Comparison of ENCODE assay signal across 8 cellular contexts in the genomic region with DNA sequence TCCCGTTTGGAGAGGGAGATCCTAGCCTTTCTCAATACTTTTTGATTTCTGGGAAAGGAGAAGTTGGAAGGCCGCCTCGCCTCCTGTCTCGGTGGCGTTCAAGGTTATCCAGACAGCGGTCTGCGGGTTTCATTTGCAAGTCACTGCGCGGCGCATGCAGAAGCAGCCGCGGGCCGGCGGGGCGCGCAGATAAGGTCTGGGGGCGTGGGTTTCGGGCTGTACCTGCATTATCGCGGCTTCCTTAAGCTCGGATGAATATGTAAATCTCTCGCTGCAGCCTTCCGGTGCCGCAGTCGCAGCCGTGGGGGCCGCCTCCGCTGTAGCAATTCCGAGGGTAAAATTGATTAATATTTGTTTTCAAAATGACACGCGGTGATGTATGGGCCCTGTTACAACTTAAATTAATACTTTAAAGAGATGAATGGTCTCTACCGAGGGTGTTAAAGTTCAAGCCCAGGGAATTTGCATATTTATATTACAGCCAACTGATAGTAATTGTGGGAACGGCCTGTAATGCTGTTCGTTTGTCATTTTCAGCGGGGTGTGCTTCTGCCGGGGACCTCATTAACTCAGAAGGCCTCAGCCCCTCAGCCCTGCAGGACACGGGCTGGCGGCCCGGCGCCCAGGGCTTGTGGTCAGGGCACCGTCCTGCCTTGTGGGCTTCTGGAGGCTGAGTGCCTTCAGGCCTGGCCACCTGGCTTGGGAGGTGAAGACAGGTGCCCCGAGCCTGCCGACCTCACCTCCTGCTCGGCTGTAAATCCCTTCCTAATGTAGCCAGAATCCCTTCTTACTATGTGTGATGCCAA.
A peak's percentile ranks its signal among the peaks of the same experiment; 100 is the strongest.
DNase-seq lines count a peak whose midpoint lies in the region; ATAC-seq, FAIRE-seq and TF ChIP-seq lines count a peak whose summit lies in the region.

No MANE protein-coding gene starts in this region.

- H3K9me3 ChIP-seq in AG04450 (ENCODE audit: control insufficient read depth, insufficient read depth, low read length) (no peaks in the 10 kb centered on the region), K562 (replicated peaks; ENCODE audit: control insufficient read depth, insufficient read depth, low read depth, low read length) (no peaks in the 10 kb centered on the region)

- intact Hi-C loops in K562 (cut with micrococcal nuclease) = loop anchor here (2.0 kb wide), 1 partner anchor 40 kb away; no protein-coding TSS in a partner anchor

- peak overlapping the region; percentile 62 for H3K4me3 Mint-ChIP-seq in nephron progenitor cell
- H3K4me3 Mint-ChIP-seq in endothelial cell (ENCODE audit: unreplicated experiment) = no peak overlapping the region

- CTCF ChIA-PET in AG04450 (lab: Charles Lee) (interaction anchor here (0.7 kb wide), 1 partner anchor 35 kb away, joined by 3 read pairs; no protein-coding TSS in a partner anchor), K562 (lab: Yijun Ruan, JAX; ENCODE audit: low intra/inter-chr PET ratio) (no interaction called here)

- H3K4me1 ChIP-seq in K562 (replicated peaks in 1 of 2; ENCODE audit: control insufficient read depth in 2 of 2, insufficient read depth in 2 of 2, low read length in 2 of 2) = peaks cover 17 to 19% of the 10 kb centered on the region in 2 experiments
- H3K4me1 ChIP-seq in urinary bladder (ENCODE audit: insufficient read depth) = no peaks in the 10 kb centered on the region

- peaks cover 30% of the 10 kb centered on the region for H3K4me1 Mint-ChIP-seq in nephron progenitor cell
- peaks cover 24% of the 10 kb centered on the region for H3K4me1 Mint-ChIP-seq in endothelial cell (ENCODE audit: unreplicated experiment)

- TF ChIP-seq EP300 in K562 (IDR thresholded peaks at IDR 0.05; ENCODE audit: low read length) = peak; percentile 88

- POLR2A ChIA-PET in AG04450 (lab: Yijun Ruan, JAX) = no interaction called here
- POLR2A ChIA-PET in K562 (lab: Yijun Ruan, JAX) = interaction anchor here (0.6 to 1.1 kb wide), 5 partner anchors 9 to 224 kb away, joined by 3 read pairs; no protein-coding TSS in a partner anchor

- no peaks in the 10 kb centered on the region for H3K36me3 ChIP-seq in K562 (ENCODE audit: control insufficient read depth, insufficient read depth, low read length)
- H3K36me3 ChIP-seq in urinary bladder (ENCODE audit: insufficient read depth) = no peaks in the 10 kb centered on the region

- in situ Hi-C loops in K562 (cut with MboI) = no loop called here

- H3K4me2 ChIP-seq in K562 (ENCODE audit: insufficient read depth, low read length) = peak overlapping the region; percentile 80

- H3K9me1 ChIP-seq in K562 (ENCODE audit: control insufficient read depth, insufficient read depth, low read length) = no peaks in the 10 kb centered on the region

- H3K36me3 Mint-ChIP-seq in nephron progenitor cell (ENCODE audit: low read depth) (no peaks in the 10 kb centered on the region), endothelial cell (ENCODE audit: low read depth, unreplicated experiment) (no peaks in the 10 kb centered on the region)

- peak overlapping the region; percentile 10; the same call in 1 of the 2 replicates for H3K4me3 ChIP-seq in AG04450 (ENCODE audit: low read depth, low read length)
- H3K4me3 ChIP-seq in K562 = peak overlapping the region; percentile 26; the same call in 1 of the 2 replicates
- peak overlapping the region; percentile 27 for H3K4me3 ChIP-seq in urinary bladder (ENCODE audit: low read depth, low read length)

- ATAC-seq in K562 = peak; percentile 96

- H2AFZ ChIP-seq in K562 (ENCODE audit: low read depth, low read length) = peak overlapping the region; percentile 89

- H3K27ac ChIP-seq in AG04450 (ENCODE audit: low read depth, low read length) (no peak overlapping the region), K562 (ENCODE audit: extremely low read depth, low read depth, low read length) (peak overlapping the region; percentile 51; the same call in 2 of the 3 replicates), urinary bladder (ENCODE audit: low read depth) (no peak overlapping the region)

- peak overlapping the region; percentile 46 to 75 for H3K9ac ChIP-seq in K562 (ENCODE audit: insufficient read depth in 1 of 2, low read depth in 2 of 2, low read length in 2 of 2)

- H3K27me3 Mint-ChIP-seq in nephron progenitor cell (ENCODE audit: low read depth, poor library complexity) (peaks cover 27% of the 10 kb centered on the region), endothelial cell (ENCODE audit: unreplicated experiment) (peaks cover 2% of the 10 kb centered on the region)

- H3K27ac Mint-ChIP-seq in nephron progenitor cell (no peak overlapping the region), endothelial cell (ENCODE audit: unreplicated experiment) (no peak overlapping the region)

- H3K27me3 ChIP-seq in AG04450 (ENCODE audit: control insufficient read depth, insufficient read depth, low read length) = peaks cover 28% of the 10 kb centered on the region
- H3K27me3 ChIP-seq in K562 (ENCODE audit: control insufficient read depth in 2 of 2, insufficient read depth in 2 of 2, low read length in 2 of 2) = peaks cover 0 to 17% of the 10 kb centered on the region in 2 experiments; a peak in 2 of 5 replicates

- peak; percentile 91 for FAIRE-seq in K562 (lab: Jason Lieb, UNC)

- no peak for DNase-seq in AG04450 (ENCODE audit: low read depth, low spot score)
- peak in 3 of 5 experiments; percentile 19 to 57 (median 28) for DNase-seq in T-helper 2 cell
- peak; percentile 78 to 93 (median 84) for DNase-seq in K562 (ENCODE audit: extremely low read depth in 1 of 4, low spot score in 3 of 4)
- no peak for DNase-seq in nephron progenitor cell
- DNase-seq in endothelial cell (ENCODE audit: low spot score) = no peak
- DNase-seq in EL = no peak
- no peak for DNase-seq in GM19238 (ENCODE audit: insufficient read length, low spot score)

- H3K79me2 ChIP-seq in K562 (ENCODE audit: control insufficient read depth, insufficient read depth, low read length) = no peaks in the 10 kb centered on the region

- WGBS in K562 (ENCODE audit: insufficient coverage, low coverage, missing lambda C conversion rate) = 4% methylated on average over 38 of the region's 44 CpGs
- WGBS in urinary bladder = 20% methylated on average over 44 of the region's 44 CpGs

- H3K9me3 Mint-ChIP-seq in nephron progenitor cell (no peaks in the 10 kb centered on the region), endothelial cell (ENCODE audit: unreplicated experiment) (no peaks in the 10 kb centered on the region)

- TF ChIP-seq POLR2A in K562 (conservative IDR thresholded peaks at IDR 0.05) = no peak

- no TSS peak for BruUV-seq in K562 (replicated peaks; lab: Mats Ljungman, UMichigan)

- no peak for TF ChIP-seq RAD21 in K562 (CRISPR knock-in tag; conservative IDR thresholded peaks at IDR 0.05 in 1 of 2, IDR thresholded peaks at IDR 0.05 in 1 of 2)

- no peak for TF ChIP-seq CTCF in AG04450 (IDR thresholded peaks at IDR 0.05; ENCODE audit: low read depth, low read length)
- peak in 1 of 3 experiments; percentile 8; a peak in 1 of 6 replicates for TF ChIP-seq CTCF in K562 (IDR thresholded peaks at IDR 0.05 in 2 of 3, conservative IDR thresholded peaks at IDR 0.05 in 1 of 3; ENCODE audit: insufficient read depth in 2 of 3, low read depth in 1 of 3, low read length in 3 of 3)
- no peak for TF ChIP-seq CTCF in nephron progenitor cell (IDR thresholded peaks at IDR 0.05)
- TF ChIP-seq CTCF in endothelial cell (IDR thresholded peaks at IDR 0.05; ENCODE audit: unreplicated experiment) = no peak

- no peaks in the 10 kb centered on the region; the same call in 1 of the 2 replicates for H4K20me1 ChIP-seq in K562 (replicated peaks; ENCODE audit: control insufficient read depth, insufficient read depth, low read length)

TF ChIP-seq in K562, 482 proteins besides CTCF, POLR2A, EP300 and RAD21 (continues in another document):
- TF ChIP-seq TRIM24 (IDR thresholded peaks at IDR 0.05) (peak; percentile 89 to 93), ZNF780A (CRISPR knock-in tag; IDR thresholded peaks at IDR 0.05) (no peak), NELFE (IDR thresholded peaks at IDR 0.05; ENCODE audit: insufficient read depth, insufficient read length) (no peak), SP1 (CRISPR knock-in tag; IDR thresholded peaks at IDR 0.05) (peak; percentile 48; the same call in 1 of the 2 replicates), MAZ (CRISPR knock-in tag; conservative IDR thresholded peaks at IDR 0.05 in 1 of 2, IDR thresholded peaks at IDR 0.05 in 1 of 2) (peak; percentile 60 to 64), ZNF584 (CRISPR knock-in tag; IDR thresholded peaks at IDR 0.05; ENCODE audit: low read depth) (no peak), ARNT (IDR thresholded peaks at IDR 0.05) (peak in 1 of 2 experiments; percentile 24; a peak in 1 of 4 replicates), ZNF444 (CRISPR knock-in tag; IDR thresholded peaks at IDR 0.05) (no peak), ZNF586 (CRISPR knock-in tag; conservative IDR thresholded peaks at IDR 0.05) (no peak), PHF20 (IDR thresholded peaks at IDR 0.05; ENCODE audit: partially characterized antibody) (peak; percentile 20), NR2F6 (CRISPR knock-in tag; IDR thresholded peaks at IDR 0.05) (no peak), EHMT2 (IDR thresholded peaks at IDR 0.05) (no peak), TRIM28 (IDR thresholded peaks at IDR 0.05) (peak; percentile 78; the same call in 1 of the 2 replicates), MTA3 (IDR thresholded peaks at IDR 0.05; ENCODE audit: borderline replicate concordance) (0 out of 2 replicates have a peak, but pooled peaks have one; percentile 37)
- TF ChIP-seq, protein P1, sequence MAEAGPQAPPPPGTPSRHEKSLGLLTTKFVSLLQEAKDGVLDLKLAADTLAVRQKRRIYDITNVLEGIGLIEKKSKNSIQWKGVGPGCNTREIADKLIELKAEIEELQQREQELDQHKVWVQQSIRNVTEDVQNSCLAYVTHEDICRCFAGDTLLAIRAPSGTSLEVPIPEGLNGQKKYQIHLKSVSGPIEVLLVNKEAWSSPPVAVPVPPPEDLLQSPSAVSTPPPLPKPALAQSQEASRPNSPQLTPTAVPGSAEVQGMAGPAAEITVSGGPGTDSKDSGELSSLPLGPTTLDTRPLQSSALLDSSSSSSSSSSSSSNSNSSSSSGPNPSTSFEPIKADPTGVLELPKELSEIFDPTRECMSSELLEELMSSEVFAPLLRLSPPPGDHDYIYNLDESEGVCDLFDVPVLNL (CRISPR knock-in tag; IDR thresholded peaks at IDR 0.05; ENCODE audit: low read depth) = no peak
- TF ChIP-seq, protein P2, sequence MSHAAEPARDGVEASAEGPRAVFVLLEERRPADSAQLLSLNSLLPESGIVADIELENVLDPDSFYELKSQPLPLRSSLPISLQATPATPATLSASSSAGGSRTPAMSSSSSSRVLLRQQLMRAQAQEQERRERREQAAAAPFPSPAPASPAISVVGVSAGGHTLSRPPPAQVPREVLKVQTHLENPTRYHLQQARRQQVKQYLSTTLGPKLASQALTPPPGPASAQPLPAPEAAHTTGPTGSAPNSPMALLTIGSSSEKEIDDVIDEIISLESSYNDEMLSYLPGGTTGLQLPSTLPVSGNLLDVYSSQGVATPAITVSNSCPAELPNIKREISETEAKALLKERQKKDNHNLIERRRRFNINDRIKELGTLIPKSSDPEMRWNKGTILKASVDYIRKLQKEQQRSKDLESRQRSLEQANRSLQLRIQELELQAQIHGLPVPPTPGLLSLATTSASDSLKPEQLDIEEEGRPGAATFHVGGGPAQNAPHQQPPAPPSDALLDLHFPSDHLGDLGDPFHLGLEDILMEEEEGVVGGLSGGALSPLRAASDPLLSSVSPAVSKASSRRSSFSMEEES (CRISPR knock-in tag; IDR thresholded peaks at IDR 0.05) = no peak

Comparison
In these comparisons a context has a peak if more than half of its experiments do, and no peak if none do; other contexts are left out.
1. DNase-seq: peak in T-helper 2 cell (3 of 5) and K562 (4 of 4); none in AG04450 (single experiment), nephron progenitor cell (single experiment), endothelial cell (single experiment), EL (single experiment) and GM19238 (single experiment).
2. Peak in every context shown above with its lines, with median percentiles within 50 percentile points of each other: H3K4me3 ChIP-seq.